In genomic region chr5:172667786-172668735, GRCh38 we compare ENCODE assay signal across 17 cellular contexts. TPM values are rescaled to one million over a fixed set of nuclear protein-coding genes. Genes with fewer than 3 reads are reported as not detected.
DNase-seq lines count a peak whose midpoint lies in the region; ATAC-seq and TF ChIP-seq lines count a peak whose summit lies in the region.
"Had no signal": no experiment of that assay in that cellular context is flagged by ENCODE, and none has a peak within 500 bp of the region (broad histone marks: within the 10 kb centered on the region; RNA-seq: fewer than 3 reads in every experiment).

No MANE protein-coding gene starts in this region.

- ATAC-seq in right cardiac atrium (no peak), psoas muscle (no peak), GM21825 (IDR thresholded peaks at IDR 0.05; ENCODE audit: unreplicated experiment) (no peak), GM18505 (IDR thresholded peaks at IDR 0.05; ENCODE audit: unreplicated experiment) (no peak)
- ATAC-seq: activated T-cell treated with anti-CD3 and anti-CD28 coated beads, Interleukin-2, amount 50 U/mL, for 72 hours; naive thymus-derived CD4-positive, alpha-beta T cell; right lobe of liver had no signal

- peak overlapping the region; percentile 38 to 95 (median 92) for H3K27ac Mint-ChIP-seq in brain
- H3K27ac Mint-ChIP-seq: activated CD4-positive, alpha-beta memory T cell treated with anti-CD3 and anti-CD28 coated beads for 36 hours; activated T-cell treated with anti-CD3 and anti-CD28 coated beads, Interleukin-2, amount 50 U/mL, for 72 hours; naive thymus-derived CD4-positive, alpha-beta T cell had no signal

- H3K4me3 Mint-ChIP-seq in brain: peak overlapping the region in 1 of 5 experiments; percentile 41
- H3K4me3 Mint-ChIP-seq: activated CD4-positive, alpha-beta memory T cell treated with anti-CD3 and anti-CD28 coated beads for 36 hours; activated T-cell treated with anti-CD3 and anti-CD28 coated beads, Interleukin-2, amount 50 U/mL, for 72 hours; naive thymus-derived CD4-positive, alpha-beta T cell had no signal

- TF ChIP-seq CTCF in AG10803 (conservative IDR thresholded peaks at IDR 0.05; ENCODE audit: low read length) (no peak), brain (conservative IDR thresholded peaks at IDR 0.05) (no peak), psoas muscle (IDR thresholded peaks at IDR 0.05) (no peak)

- peaks cover 32% of the 10 kb centered on the region for H3K4me1 Mint-ChIP-seq in brain

- no peaks in the 10 kb centered on the region for H3K27me3 Mint-ChIP-seq in brain

- H3K27ac ChIP-seq in right cardiac atrium (ENCODE audit: low read length): peak overlapping the region; percentile 45
- peak overlapping the region; percentile 46 for H3K27ac ChIP-seq in psoas muscle
- H3K27ac ChIP-seq: right lobe of liver, SK-N-MC had no signal

- DNase-seq in AG10803 (ENCODE audit: low read depth) (peak; percentile 31), right cardiac atrium (peak in 1 of 3 donors; percentile 61), psoas muscle (no peak), HT-29 (ENCODE audit: low spot score) (no peak)
- no peak for DNase-seq in activated CD8-positive, alpha-beta memory T cell treated with anti-CD3 and anti-CD28 coated beads for 24 hours
- DNase-seq: activated CD4-positive, alpha-beta memory T cell treated with anti-CD3 and anti-CD28 coated beads for 36 hours; activated T-cell treated with anti-CD3 and anti-CD28 coated beads, Interleukin-2, amount 50 U/mL, for 72 hours; naive thymus-derived CD4-positive, alpha-beta T cell; NCI-H187; NCI-H510A; right lobe of liver; stimulated activated CD4-positive, alpha-beta T cell treated with anti-CD3 and anti-CD28 coated beads, Interleukin-4, amount 100 ng/mL, for 24 hours; trophoblast cell had no signal

- H3K4me3 ChIP-seq in AG10803 (ENCODE audit: low read length): no peak overlapping the region
- no peak overlapping the region for H3K4me3 ChIP-seq in right cardiac atrium (ENCODE audit: low read length)
- no peak overlapping the region for H3K4me3 ChIP-seq in psoas muscle
- H3K4me3 ChIP-seq: right lobe of liver, SK-N-MC had no signal

- no peaks in the 10 kb centered on the region for H3K9me3 Mint-ChIP-seq in brain
- H3K9me3 Mint-ChIP-seq: activated CD4-positive, alpha-beta memory T cell treated with anti-CD3 and anti-CD28 coated beads for 36 hours; activated T-cell treated with anti-CD3 and anti-CD28 coated beads, Interleukin-2, amount 50 U/mL, for 72 hours had no signal

- intact Hi-C loops in right cardiac atrium (cut with DNase I) (no loop called here), psoas muscle (cut with DNase I) (no loop called here)

- TF ChIP-seq POLR2A in GM18505 (IDR thresholded peaks at IDR 0.05; ENCODE audit: borderline replicate concordance, extremely low read depth, insufficient read depth, insufficient read length): no peak

- peaks cover 13% of the 10 kb centered on the region for H3K36me3 Mint-ChIP-seq in brain
- H3K36me3 Mint-ChIP-seq: activated CD4-positive, alpha-beta memory T cell treated with anti-CD3 and anti-CD28 coated beads for 36 hours; naive thymus-derived CD4-positive, alpha-beta T cell had no signal

- H3K36me3 ChIP-seq in psoas muscle (ENCODE audit: insufficient read depth in 1 of 2, low read depth in 1 of 2): peaks cover 0 to 10% of the 10 kb centered on the region in 2 donors
- H3K36me3 ChIP-seq: right lobe of liver had no signal

- H3K4me1 ChIP-seq in right cardiac atrium (ENCODE audit: control insufficient read depth, insufficient read depth, low read length): peaks cover 17% of the 10 kb centered on the region
- H3K4me1 ChIP-seq in psoas muscle: peaks cover 6% of the 10 kb centered on the region
- H3K4me1 ChIP-seq: right lobe of liver had no signal

- H3K27me3 ChIP-seq in right cardiac atrium (ENCODE audit: control insufficient read depth, insufficient read depth): no peaks in the 10 kb centered on the region
- H3K27me3 ChIP-seq in psoas muscle (ENCODE audit: insufficient read depth in 3 of 3, low read length in 2 of 3): peaks cover 0 to 5% (median 0%) of the 10 kb centered on the region in 3 donors
- H3K27me3 ChIP-seq: right lobe of liver had no signal

- H3K9me3 ChIP-seq in right cardiac atrium (ENCODE audit: control insufficient read depth, low read length) (no peaks in the 10 kb centered on the region), psoas muscle (no peaks in the 10 kb centered on the region)
- H3K9me3 ChIP-seq: right lobe of liver had no signal

- WGBS in right cardiac atrium: 52% methylated on average over 11 of the region's 11 CpGs
- 50 to 62% (median 50%) methylated on average over 11 of the region's 11 CpGs for WGBS in psoas muscle, 3 donors

RNA-seq across cellular contexts. Expression of gene NEURL1B, which starts 27.0 kb away (rescaled TPM):
- polyA plus RNA-seq in brain (ENCODE audit: insufficient read depth, low read depth, low replicate concordance): 40.1 TPM
- total RNA-seq in right cardiac atrium: 10 to 100 TPM; 13.2 to 23.1 (median 18.1) TPM
- polyA plus RNA-seq in right cardiac atrium: 16.7 TPM
- 10 to 100 TPM; 13.7 to 20.4 (median 16.4) TPM for total RNA-seq in psoas muscle
- 1 to 10 TPM; 8.0 to 9.7 (median 8.2) TPM for polyA plus RNA-seq in psoas muscle
- 0.26 and 0.79 TPM in 2 replicates for total RNA-seq in HT-29 (2014; rRNA removed; shearing (Covaris generic))
